Comparison of ENCODE assay signal across 2 cellular contexts in the genomic region with DNA sequence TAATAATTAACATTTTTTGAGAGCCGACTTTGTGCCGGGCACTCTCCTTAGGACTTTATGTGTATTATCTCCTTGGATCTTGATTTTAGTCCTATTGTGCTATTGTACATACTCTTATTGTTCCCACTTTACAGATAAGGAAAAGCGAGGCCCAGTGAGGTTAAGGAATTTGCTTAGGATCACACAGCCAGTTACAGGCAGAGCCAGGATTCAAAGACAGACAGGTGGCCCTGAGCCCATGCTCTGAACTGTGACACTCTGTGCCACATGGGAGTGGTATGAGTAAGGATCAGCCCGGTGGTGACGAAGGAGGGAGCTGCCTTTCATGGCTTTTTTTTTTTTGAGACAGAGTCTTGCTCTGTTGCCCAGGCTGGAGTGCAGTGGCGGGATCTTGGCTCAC.
TF ChIP-seq lines count a peak whose summit lies in the region.

No MANE protein-coding gene starts in this region.

TF ChIP-seq in IMR-90, 13 proteins besides CTCF, POLR2A, EP300 and RAD21:
- TF ChIP-seq NFE2L2 (IDR thresholded peaks at IDR 0.05; ENCODE audit: low read depth, low read length): no peak

TF ChIP-seq in H1, 55 proteins besides CTCF, POLR2A, EP300 and RAD21:
- TF ChIP-seq KDM1A (IDR thresholded peaks at IDR 0.05; ENCODE audit: borderline replicate concordance, low read length) (peak; percentile 84), RFX5 (IDR thresholded peaks at IDR 0.05; ENCODE audit: borderline replicate concordance, low read depth, low read length) (no peak)
